ENCODE assay signal across 18 cellular contexts in the genomic region with DNA sequence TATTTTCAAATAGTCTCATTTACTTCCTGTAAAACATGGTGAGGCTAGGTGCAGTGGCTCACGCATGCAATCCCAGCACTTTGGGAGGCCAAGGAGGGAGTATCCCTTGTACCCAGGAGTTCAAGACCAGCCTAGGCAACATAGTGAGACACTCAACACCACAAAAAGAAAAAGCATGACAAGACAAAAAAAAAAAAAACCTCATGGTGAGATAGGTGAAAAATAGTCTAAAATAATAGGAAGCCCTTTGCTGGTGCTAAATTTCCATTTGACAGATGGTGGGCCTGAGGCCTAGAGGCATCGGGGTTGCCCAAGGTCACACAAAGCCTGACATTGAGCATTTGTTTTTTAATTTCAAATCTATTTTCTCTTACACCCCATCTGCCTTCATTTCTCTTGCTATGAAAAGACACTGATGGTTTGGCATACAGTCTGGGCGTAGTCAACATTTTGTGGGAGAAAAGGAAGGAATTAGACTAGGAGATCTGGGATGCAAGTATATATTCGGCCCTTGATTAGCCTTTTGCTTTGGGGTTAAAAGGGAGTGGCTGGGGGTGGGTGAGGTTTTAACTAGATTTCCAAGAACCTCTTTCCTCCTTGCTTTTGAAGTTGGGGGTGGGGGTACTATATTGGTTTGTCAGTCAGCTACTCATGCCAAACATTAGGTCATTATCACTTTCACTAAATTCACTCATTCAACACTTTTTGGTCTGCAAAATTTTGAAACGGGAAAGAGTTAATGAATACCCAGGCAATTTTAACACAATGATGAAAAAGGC. TPM values are rescaled to one million over a fixed set of nuclear protein-coding genes. Genes with fewer than 3 reads are reported as not detected.
DNase-seq lines count a peak whose midpoint lies in the region; ATAC-seq lines count a peak whose summit lies in the region.
"Had no signal": no experiment of that assay in that cellular context is flagged by ENCODE, and none has a peak within 500 bp of the region (broad histone marks: within the 10 kb centered on the region; RNA-seq: fewer than 3 reads in every experiment).

No MANE protein-coding gene starts in this region.

- H3K27ac Mint-ChIP-seq in activated CD4-positive, alpha-beta T cell treated with anti-CD3 and anti-CD28 coated beads for 36 hours: peak overlapping the region; percentile 21
- H3K27ac Mint-ChIP-seq in CD8-positive, alpha-beta memory T cell: peak overlapping the region in 7 of 8 donors; percentile 37 to 84 (median 55)
- H3K27ac Mint-ChIP-seq in activated T-helper 17 cell treated with anti-CD3 and anti-CD28 coated beads, Interleukin-2, amount 50 U/mL, for 72 hours: peak overlapping the region; percentile 1
- peak overlapping the region in 8 of 9 donors; percentile 35 to 94 (median 76) for H3K27ac Mint-ChIP-seq in naive thymus-derived CD4-positive, alpha-beta T cell

- no peak for DNase-seq in activated CD4-positive, alpha-beta T cell treated with anti-CD3 and anti-CD28 coated beads for 36 hours
- DNase-seq in activated CD4-positive, alpha-beta T cell treated with anti-CD3 and anti-CD28 coated beads, Interleukin-2, amount 50 U/mL, for 4 hours: no peak
- DNase-seq in CD8-positive, alpha-beta memory T cell: no peak
- no peak for DNase-seq in naive thymus-derived CD4-positive, alpha-beta T cell
- DNase-seq in COLO829 (ENCODE audit: low spot score): no peak
- no peak for DNase-seq in effector memory CD4-positive, alpha-beta T cell
- DNase-seq: ACHN, GOT3, left lung, NCI-H187 treated with DMSO at 0.1 percent for 48 hours, NCI-H446, nucleus accumbens, RPMI8226 had no signal

- intact Hi-C loops in activated CD4-positive, alpha-beta T cell treated with anti-CD3 and anti-CD28 coated beads for 36 hours (cut with DNase I, micrococcal nuclease): loop anchor here in 1 of 2 experiments (1.0 kb wide), 1 partner anchor 8 kb away; no protein-coding TSS in a partner anchor
- intact Hi-C loops in naive thymus-derived CD4-positive, alpha-beta T cell (cut with micrococcal nuclease): loop anchor here in 1 of 2 donors (1.0 kb wide), 2 partner anchors 8 to 11 kb away; no protein-coding TSS in a partner anchor

- H3K4me3 ChIP-seq in CD8-positive, alpha-beta memory T cell (ENCODE audit: low read length): peak overlapping the region; percentile 21
- H3K4me3 ChIP-seq in naive thymus-derived CD4-positive, alpha-beta T cell (ENCODE audit: low read length): peak overlapping the region; percentile 14
- no peak overlapping the region for H3K4me3 ChIP-seq in effector memory CD4-positive, alpha-beta T cell (ENCODE audit: insufficient read depth, low read depth, low read length, poor library complexity, severe bottlenecking)
- H3K4me3 ChIP-seq: esophagus muscularis mucosa, left lung, right atrium auricular region, tibial nerve had no signal

- no peaks in the 10 kb centered on the region for H3K9me3 Mint-ChIP-seq in activated CD4-positive, alpha-beta T cell treated with anti-CD3 and anti-CD28 coated beads for 36 hours (ENCODE audit: low read depth)
- H3K9me3 Mint-ChIP-seq in CD8-positive, alpha-beta memory T cell: no peaks in the 10 kb centered on the region
- no peaks in the 10 kb centered on the region for H3K9me3 Mint-ChIP-seq in activated T-helper 17 cell treated with anti-CD3 and anti-CD28 coated beads, Interleukin-2, amount 50 U/mL, for 72 hours
- H3K9me3 Mint-ChIP-seq in naive thymus-derived CD4-positive, alpha-beta T cell: peaks cover 0 to 3% (median 0%) of the 10 kb centered on the region in 11 donors

- no peaks in the 10 kb centered on the region for H3K27me3 Mint-ChIP-seq in activated CD4-positive, alpha-beta T cell treated with anti-CD3 and anti-CD28 coated beads for 36 hours
- H3K27me3 Mint-ChIP-seq in CD8-positive, alpha-beta memory T cell: no peaks in the 10 kb centered on the region
- no peaks in the 10 kb centered on the region for H3K27me3 Mint-ChIP-seq in activated T-helper 17 cell treated with anti-CD3 and anti-CD28 coated beads, Interleukin-2, amount 50 U/mL, for 72 hours
- no peaks in the 10 kb centered on the region for H3K27me3 Mint-ChIP-seq in naive thymus-derived CD4-positive, alpha-beta T cell

- peaks cover 93% of the 10 kb centered on the region for H3K4me1 Mint-ChIP-seq in activated CD4-positive, alpha-beta T cell treated with anti-CD3 and anti-CD28 coated beads for 36 hours
- H3K4me1 Mint-ChIP-seq in CD8-positive, alpha-beta memory T cell: peaks cover 85 to 96% (median 94%) of the 10 kb centered on the region in 3 donors
- H3K4me1 Mint-ChIP-seq in activated T-helper 17 cell treated with anti-CD3 and anti-CD28 coated beads, Interleukin-2, amount 50 U/mL, for 72 hours: peaks cover 70% of the 10 kb centered on the region
- peaks cover 62 to 98% (median 93%) of the 10 kb centered on the region in 7 donors for H3K4me1 Mint-ChIP-seq in naive thymus-derived CD4-positive, alpha-beta T cell

- POLR2A ChIA-PET in activated CD4-positive, alpha-beta T cell treated with anti-CD3 and anti-CD28 coated beads for 36 hours (lab: Charles Lee): interaction anchor here (0.8 kb wide), 1 partner anchor 9 kb away, joined by 3 read pairs; no protein-coding TSS in a partner anchor
- POLR2A ChIA-PET in CD8-positive, alpha-beta memory T cell (lab: Charles Lee): no interaction called here
- POLR2A ChIA-PET in naive thymus-derived CD4-positive, alpha-beta T cell (lab: Charles Lee): interaction anchor here (0.9 to 5.2 kb wide), 4 partner anchors 9 to 61 kb away, joined by 4 to 27 read pairs (median 4); no protein-coding TSS in a partner anchor

- H3K9me3 ChIP-seq in CD8-positive, alpha-beta memory T cell (ENCODE audit: low read length): no peaks in the 10 kb centered on the region
- H3K9me3 ChIP-seq in naive thymus-derived CD4-positive, alpha-beta T cell (ENCODE audit: control insufficient read depth in 2 of 3, low read length in 3 of 3): no peaks in the 10 kb centered on the region
- no peaks in the 10 kb centered on the region for H3K9me3 ChIP-seq in effector memory CD4-positive, alpha-beta T cell (ENCODE audit: control insufficient read depth, low read length)
- H3K9me3 ChIP-seq: esophagus muscularis mucosa, left lung, right atrium auricular region, tibial nerve had no signal

- ATAC-seq in activated CD4-positive, alpha-beta T cell treated with anti-CD3 and anti-CD28 coated beads for 36 hours: no peak
- no peak for ATAC-seq in activated T-helper 17 cell treated with anti-CD3 and anti-CD28 coated beads, Interleukin-2, amount 50 U/mL, for 72 hours (replicated peaks)
- ATAC-seq in naive thymus-derived CD4-positive, alpha-beta T cell: no peak
- no peak for ATAC-seq in HG03521 (IDR thresholded peaks at IDR 0.05; ENCODE audit: unreplicated experiment)
- ATAC-seq: left lung had no signal

- peak overlapping the region; percentile 11 for H3K27ac ChIP-seq in CD8-positive, alpha-beta memory T cell (ENCODE audit: low read depth, low read length)
- H3K27ac ChIP-seq in naive thymus-derived CD4-positive, alpha-beta T cell (ENCODE audit: low read depth, low read length): no peak overlapping the region
- H3K27ac ChIP-seq in effector memory CD4-positive, alpha-beta T cell (ENCODE audit: insufficient read depth, low read length, poor library complexity, severe bottlenecking): no peak overlapping the region
- H3K27ac ChIP-seq: esophagus muscularis mucosa, left lung, right atrium auricular region had no signal

- no peaks in the 10 kb centered on the region for H3K36me3 ChIP-seq in CD8-positive, alpha-beta memory T cell (ENCODE audit: insufficient read depth, low read length)
- no peaks in the 10 kb centered on the region for H3K36me3 ChIP-seq in naive thymus-derived CD4-positive, alpha-beta T cell (ENCODE audit: control insufficient read depth in 2 of 3, insufficient read depth in 3 of 3, low read length in 3 of 3)
- no peaks in the 10 kb centered on the region for H3K36me3 ChIP-seq in effector memory CD4-positive, alpha-beta T cell (ENCODE audit: control insufficient read depth, insufficient read depth, low read length)
- H3K36me3 ChIP-seq: esophagus muscularis mucosa, left lung, right atrium auricular region, tibial nerve had no signal

- H3K36me3 Mint-ChIP-seq in activated CD4-positive, alpha-beta T cell treated with anti-CD3 and anti-CD28 coated beads for 36 hours (ENCODE audit: low read depth): peaks cover 45% of the 10 kb centered on the region
- peaks cover 3 to 35% (median 9%) of the 10 kb centered on the region in 3 donors for H3K36me3 Mint-ChIP-seq in CD8-positive, alpha-beta memory T cell
- peaks cover 87% of the 10 kb centered on the region for H3K36me3 Mint-ChIP-seq in activated T-helper 17 cell treated with anti-CD3 and anti-CD28 coated beads, Interleukin-2, amount 50 U/mL, for 72 hours (ENCODE audit: low read depth)
- peaks cover 0 to 34% (median 21%) of the 10 kb centered on the region in 5 donors for H3K36me3 Mint-ChIP-seq in naive thymus-derived CD4-positive, alpha-beta T cell

- no peaks in the 10 kb centered on the region for H3K27me3 ChIP-seq in CD8-positive, alpha-beta memory T cell (ENCODE audit: insufficient read depth, low read length, poor library complexity, severe bottlenecking)
- H3K27me3 ChIP-seq in naive thymus-derived CD4-positive, alpha-beta T cell (ENCODE audit: control insufficient read depth in 2 of 2, insufficient read depth in 2 of 2, low read length in 2 of 2): no peaks in the 10 kb centered on the region
- H3K27me3 ChIP-seq in effector memory CD4-positive, alpha-beta T cell (replicated peaks; ENCODE audit: control insufficient read depth, insufficient read depth, low read length, poor library complexity, severe bottlenecking): no peaks in the 10 kb centered on the region
- H3K27me3 ChIP-seq: esophagus muscularis mucosa, left lung, right atrium auricular region, tibial nerve had no signal

- peaks cover 90% of the 10 kb centered on the region for H3K4me1 ChIP-seq in CD8-positive, alpha-beta memory T cell (ENCODE audit: insufficient read depth, low read length)
- peaks cover 79 to 81% of the 10 kb centered on the region in 2 donors for H3K4me1 ChIP-seq in naive thymus-derived CD4-positive, alpha-beta T cell (ENCODE audit: control insufficient read depth in 2 of 2, insufficient read depth in 2 of 2, low read length in 2 of 2)
- H3K4me1 ChIP-seq in effector memory CD4-positive, alpha-beta T cell (ENCODE audit: control insufficient read depth, insufficient read depth, low read length, poor library complexity, severe bottlenecking): peaks cover 51% of the 10 kb centered on the region

- CTCF ChIA-PET in activated CD4-positive, alpha-beta T cell treated with anti-CD3 and anti-CD28 coated beads for 36 hours (lab: Charles Lee): interaction anchor here (0.9 kb wide), 1 partner anchor 410 kb away, joined by 3 read pairs; no protein-coding TSS in a partner anchor
- CTCF ChIA-PET in CD8-positive, alpha-beta memory T cell (lab: Charles Lee): interaction anchor here (1.5 kb wide), 1 partner anchor 32 kb away, joined by 3 read pairs; no protein-coding TSS in a partner anchor
- CTCF ChIA-PET in naive thymus-derived CD4-positive, alpha-beta T cell (lab: Charles Lee): no interaction called here

- no peak overlapping the region for H3K4me3 Mint-ChIP-seq in activated CD4-positive, alpha-beta T cell treated with anti-CD3 and anti-CD28 coated beads for 36 hours
- peak overlapping the region in 5 of 7 donors; percentile 30 to 75 (median 56) for H3K4me3 Mint-ChIP-seq in CD8-positive, alpha-beta memory T cell
- H3K4me3 Mint-ChIP-seq in activated T-helper 17 cell treated with anti-CD3 and anti-CD28 coated beads, Interleukin-2, amount 50 U/mL, for 72 hours: peak overlapping the region; percentile 92
- H3K4me3 Mint-ChIP-seq in naive thymus-derived CD4-positive, alpha-beta T cell: peak overlapping the region; percentile 55 to 75 (median 66)

RNA-seq across cellular contexts. Expression of a gene that starts 11.2 kb away (rescaled TPM):
- 100 to 1,000 TPM; 147 to 260 TPM for total RNA-seq in activated CD4-positive, alpha-beta T cell treated with anti-CD3 and anti-CD28 coated beads for 36 hours
- 100 to 1,000 TPM; 165 to 169 TPM for total RNA-seq in CD8-positive, alpha-beta memory T cell
- 52.9 TPM for polyA plus RNA-seq in CD8-positive, alpha-beta memory T cell
- total RNA-seq in activated T-helper 17 cell treated with anti-CD3 and anti-CD28 coated beads, Interleukin-2, amount 50 U/mL, for 72 hours: 100 to 1,000 TPM in 1 of 2 donors, 10 to 100 TPM in 1; 68.1 to 185 TPM
- 100 to 1,000 TPM in 1 of 5 experiments, 10 to 100 TPM in 4; 37.2 to 100 (median 71.3) TPM for total RNA-seq in naive thymus-derived CD4-positive, alpha-beta T cell
- polyA plus RNA-seq in naive thymus-derived CD4-positive, alpha-beta T cell: 10 to 100 TPM; 30.4 to 32.0 TPM

RNA-seq across cellular contexts. Expression of a gene that starts 43.4 kb away (rescaled TPM):
- total RNA-seq in activated CD4-positive, alpha-beta T cell treated with anti-CD3 and anti-CD28 coated beads for 36 hours: 100 to 1,000 TPM; 117 to 143 TPM
- 100 to 1,000 TPM; 214 to 221 TPM for total RNA-seq in CD8-positive, alpha-beta memory T cell
- polyA plus RNA-seq in CD8-positive, alpha-beta memory T cell: 193 TPM
- total RNA-seq in activated T-helper 17 cell treated with anti-CD3 and anti-CD28 coated beads, Interleukin-2, amount 50 U/mL, for 72 hours: 100 to 1,000 TPM; 187 to 240 TPM
- total RNA-seq in naive thymus-derived CD4-positive, alpha-beta T cell: 100 to 1,000 TPM in 3 of 5 experiments, 10 to 100 TPM in 2; 38.7 to 248 (median 111) TPM
- polyA plus RNA-seq in naive thymus-derived CD4-positive, alpha-beta T cell: 100 to 1,000 TPM in 1 of 2 donors, 10 to 100 TPM in 1; 86.8 to 224 TPM

Comparison
In these comparisons a context has a peak if more than half of its experiments do, and no peak if none do; other contexts are left out.
1. H3K27ac Mint-ChIP-seq: peak in every context shown above with its lines; median percentile 76 in naive thymus-derived CD4-positive, alpha-beta T cell; 55 in CD8-positive, alpha-beta memory T cell; 21 in activated CD4-positive, alpha-beta T cell treated with anti-CD3 and anti-CD28 coated beads for 36 hours; 1 in activated T-helper 17 cell treated with anti-CD3 and anti-CD28 coated beads, Interleukin-2, amount 50 U/mL, for 72 hours.